ENCODE assay signal across 9 cellular contexts in genomic region chr9:89444212-89444611, GRCh38. TPM values are rescaled to one million over a fixed set of nuclear protein-coding genes. Genes with fewer than 3 reads are reported as not detected.
DNase-seq lines count a peak whose midpoint lies in the region; ATAC-seq and TF ChIP-seq lines count a peak whose summit lies in the region.
"Had no signal": no experiment of that assay in that cellular context is flagged by ENCODE, and none has a peak within 500 bp of the region (broad histone marks: within the 10 kb centered on the region; RNA-seq: fewer than 3 reads in every experiment).

No MANE protein-coding gene starts in this region.

- H3K27ac Mint-ChIP-seq in activated naive CD8-positive, alpha-beta T cell, result peak overlapping the region; percentile 99
- H3K27ac Mint-ChIP-seq in naive B cell, result peak overlapping the region in 5 of 6 donors; percentile 4 to 89 (median 64)

- in situ Hi-C loops in HAP-1 (cut with MboI; ENCODE audit: low sequenced_read_pairs), result no loop called here

- POLR2A ChIA-PET in AG04450 (lab: Yijun Ruan, JAX), result no interaction called here

- H3K36me3 Mint-ChIP-seq in activated naive CD8-positive, alpha-beta T cell, result peaks cover 24% of the 10 kb centered on the region
- no peaks in the 10 kb centered on the region for H3K36me3 Mint-ChIP-seq in naive B cell

- H3K9me3 ChIP-seq in AG04450 (ENCODE audit: control insufficient read depth, insufficient read depth, low read length) (no peaks in the 10 kb centered on the region; the same call in 1 of the 2 replicates), HAP-1 (no peaks in the 10 kb centered on the region)

- H3K36me3 ChIP-seq in HAP-1 (replicated peaks), result no peaks in the 10 kb centered on the region

- peaks cover 5% of the 10 kb centered on the region for H3K4me1 ChIP-seq in HAP-1

- DNase-seq in AG04450 (ENCODE audit: low read depth, low spot score) (no peak), naive B cell (no peak), DMS153 (lab: John Stamatoyannopoulos, UW) (no peak), LoVo (ENCODE audit: low spot score) (no peak), HAP-1 (ENCODE audit: low spot score in 2 of 2) (no peak)
- DNase-seq in activated CD4-positive, alpha-beta T cell treated with anti-CD3 and anti-CD28 coated beads for 1 hour, result peak; percentile 42

- H3K4me3 ChIP-seq in AG04450 (ENCODE audit: low read depth, low read length), result no peak overlapping the region
- H3K4me3 ChIP-seq in HAP-1, result no peak overlapping the region
- H3K4me3 ChIP-seq: hepatocyte had no signal

- H3K27me3 Mint-ChIP-seq in activated naive CD8-positive, alpha-beta T cell, result no peaks in the 10 kb centered on the region
- H3K27me3 Mint-ChIP-seq in naive B cell, result no peaks in the 10 kb centered on the region

- H3K27me3 ChIP-seq in AG04450 (ENCODE audit: control insufficient read depth, insufficient read depth, low read length), result no peaks in the 10 kb centered on the region
- H3K27me3 ChIP-seq in HAP-1 (ENCODE audit: low read depth), result no peaks in the 10 kb centered on the region
- H3K27me3 ChIP-seq: hepatocyte had no signal

- ATAC-seq in naive B cell (ENCODE audit: low read depth in 2 of 2) (no peak), HG03571 (IDR thresholded peaks at IDR 0.05; ENCODE audit: unreplicated experiment) (no peak)

- CTCF ChIA-PET in AG04450 (lab: Charles Lee), result interaction anchor here (1.9 kb wide), 1 partner anchor 105 kb away, joined by 6 read pairs; no protein-coding TSS in a partner anchor

- H3K9me3 Mint-ChIP-seq in activated naive CD8-positive, alpha-beta T cell (ENCODE audit: low read depth), result no peaks in the 10 kb centered on the region
- no peaks in the 10 kb centered on the region for H3K9me3 Mint-ChIP-seq in naive B cell

- H3K27ac ChIP-seq in AG04450 (ENCODE audit: low read depth, low read length), result peak overlapping the region; percentile 2
- H3K27ac ChIP-seq: hepatocyte had no signal

- peak overlapping the region; percentile 85 for H3K4me3 Mint-ChIP-seq in activated naive CD8-positive, alpha-beta T cell
- peak overlapping the region in 4 of 8 donors; percentile 9 to 77 (median 60) for H3K4me3 Mint-ChIP-seq in naive B cell

- TF ChIP-seq CTCF in AG04450 (IDR thresholded peaks at IDR 0.05; ENCODE audit: low read depth, low read length), result no peak

- H3K4me1 Mint-ChIP-seq in activated naive CD8-positive, alpha-beta T cell (ENCODE audit: low read depth), result peaks cover 93% of the 10 kb centered on the region
- peaks cover 75 to 92% (median 91%) of the 10 kb centered on the region in 3 donors for H3K4me1 Mint-ChIP-seq in naive B cell

RNA-seq across cellular contexts. Expression of gene SEMA4D, which starts 53.7 kb away (rescaled TPM):
- polyA plus RNA-seq in AG04450 (2011; rRNA removed) (2.8 and 3.2 TPM in 2 replicates), naive B cell (ENCODE audit: low read depth in 6 of 6) (10 to 100 TPM; 13.4 to 38.2 (median 21.5) TPM)
- 5.1 and 6.2 TPM in 2 replicates for polyA minus RNA-seq in AG04450 (2011; rRNA and poly(A)+ RNA removed)
